ENCODE assay signal across 11 cellular contexts in the genomic region with DNA sequence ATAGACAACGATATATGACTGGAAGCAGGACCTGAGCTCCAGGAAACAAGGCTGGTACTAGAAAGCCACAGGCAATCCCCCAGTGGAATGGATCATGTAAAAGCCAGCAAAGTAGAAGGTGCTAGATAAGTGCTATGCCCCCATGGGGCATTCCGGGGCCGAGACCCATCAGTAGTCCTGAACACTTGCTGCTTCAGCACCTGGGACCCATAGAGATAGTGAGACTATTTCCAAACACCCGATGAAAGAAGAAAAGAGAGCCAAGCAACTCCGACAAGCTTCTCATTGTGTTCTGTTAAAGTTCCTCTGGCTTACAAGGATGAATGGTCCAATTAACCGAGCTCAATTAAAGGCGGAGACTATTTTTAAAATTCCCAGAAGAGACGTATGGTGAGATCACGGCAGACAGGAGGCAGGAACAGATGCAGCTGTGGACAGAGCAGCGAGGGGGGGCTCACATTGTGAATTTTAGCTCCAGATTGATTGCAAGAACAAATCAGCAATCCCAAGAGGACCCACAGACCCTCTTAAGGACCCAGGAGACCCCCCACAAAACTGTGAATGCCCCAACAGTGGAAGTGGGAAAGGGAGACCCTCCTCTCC.
DNase-seq lines count a peak whose midpoint lies in the region; ATAC-seq and TF ChIP-seq lines count a peak whose summit lies in the region.
"Had no signal": no experiment of that assay in that cellular context is flagged by ENCODE, and none has a peak within 500 bp of the region (broad histone marks: within the 10 kb centered on the region; RNA-seq: fewer than 3 reads in every experiment).

No MANE protein-coding gene starts in this region.

- DNase-seq in sciatic nerve (ENCODE audit: low spot score) = no peak
- no peak for DNase-seq in left lung
- no peak for DNase-seq in NCI-H524 treated with DMSO at 0.1 percent for 48 hours (lab: John Stamatoyannopoulos, UW)
- DNase-seq: COR-L47; naive thymus-derived CD4-positive, alpha-beta T cell; NCI-H2029 treated with DMSO at 0.1 percent for 48 hours had no signal

- H3K9ac ChIP-seq in ES-I3 (ENCODE audit: low read depth, low read length) (0 out of 2 replicates have a peak overlapping the region, but pooled peaks have one; percentile 46), iPS-20b (ENCODE audit: low read depth, low read length) (peak overlapping the region; percentile 11; the same call in 1 of the 2 replicates)

- H3K27me3 ChIP-seq in iPS-20b (ENCODE audit: insufficient read depth, low read length) = no peaks in the 10 kb centered on the region
- no peaks in the 10 kb centered on the region for H3K27me3 ChIP-seq in left lung

- TF ChIP-seq CTCF in brain (conservative IDR thresholded peaks at IDR 0.05) = no peak
- no peak for TF ChIP-seq CTCF in left lung (IDR thresholded peaks at IDR 0.05)

- H3K27ac Mint-ChIP-seq in brain = peak overlapping the region in 3 of 5 experiments; percentile 50 to 92 (median 84)
- H3K27ac Mint-ChIP-seq: naive thymus-derived CD4-positive, alpha-beta T cell had no signal

- intact Hi-C loops in sciatic nerve (cut with DNase I) = no loop called here
- intact Hi-C loops in left lung (cut with DNase I) = no loop called here

- H3K36me3 Mint-ChIP-seq in brain = peaks cover 37% of the 10 kb centered on the region
- H3K36me3 Mint-ChIP-seq: naive thymus-derived CD4-positive, alpha-beta T cell had no signal

- peaks cover 0 to 21% (median 8%) of the 10 kb centered on the region in 5 experiments for H3K9me3 Mint-ChIP-seq in brain

- H3K4me3 ChIP-seq in iPS-20b (ENCODE audit: low read length) (no peak overlapping the region), left lung (no peak overlapping the region)

- peak overlapping the region in 1 of 5 experiments; percentile 64 for H3K4me3 Mint-ChIP-seq in brain
- H3K4me3 Mint-ChIP-seq: naive thymus-derived CD4-positive, alpha-beta T cell had no signal

- H3K36me3 ChIP-seq in ES-I3 (ENCODE audit: insufficient read depth, low read length) (no peaks in the 10 kb centered on the region), iPS-20b (ENCODE audit: insufficient read depth, low read depth, low read length) (no peaks in the 10 kb centered on the region), left lung (no peaks in the 10 kb centered on the region)

- H3K4me1 ChIP-seq in ES-I3 (ENCODE audit: insufficient read depth, low read length) = peaks cover 13% of the 10 kb centered on the region
- H3K4me1 ChIP-seq in iPS-20b (ENCODE audit: insufficient read depth, low read length) = peaks cover 17% of the 10 kb centered on the region; the same call in 1 of the 2 replicates
- no peaks in the 10 kb centered on the region for H3K4me1 ChIP-seq in left lung

- ATAC-seq in sciatic nerve (peak; percentile 94), GM19452 (IDR thresholded peaks at IDR 0.05; ENCODE audit: unreplicated experiment) (no peak), GM21381 (IDR thresholded peaks at IDR 0.05; ENCODE audit: unreplicated experiment) (no peak), left lung (no peak)
- ATAC-seq: naive thymus-derived CD4-positive, alpha-beta T cell had no signal

- H3K9me3 ChIP-seq in ES-I3 (ENCODE audit: control insufficient read depth, insufficient read depth, low read length) = no peaks in the 10 kb centered on the region
- H3K9me3 ChIP-seq in iPS-20b (ENCODE audit: insufficient read depth, low read depth, low read length) = no peaks in the 10 kb centered on the region
- no peaks in the 10 kb centered on the region for H3K9me3 ChIP-seq in left lung

- no peak overlapping the region for H3K27ac ChIP-seq in iPS-20b (ENCODE audit: low read length)
- no peak overlapping the region for H3K27ac ChIP-seq in left lung

- peaks cover 51% of the 10 kb centered on the region for H3K4me1 Mint-ChIP-seq in brain
- H3K4me1 Mint-ChIP-seq: naive thymus-derived CD4-positive, alpha-beta T cell had no signal

- H3K27me3 Mint-ChIP-seq in brain = no peaks in the 10 kb centered on the region
